ENCODE assay signal across 1 cellular context in genomic region chr11:60852060-60852638, GRCh38.
TF ChIP-seq lines count a peak whose summit lies in the region.

No MANE protein-coding gene starts in this region.

TF ChIP-seq in H1, 55 proteins besides CTCF, POLR2A, EP300 and RAD21:
- TF ChIP-seq NRF1 (IDR thresholded peaks at IDR 0.05; ENCODE audit: low read depth, low read length) (no peak), KDM5A (IDR thresholded peaks at IDR 0.05; ENCODE audit: low read length) (no peak), ZNF274 (IDR thresholded peaks at IDR 0.05; ENCODE audit: borderline replicate concordance, extremely low read depth, low read length) (no peak), BRCA1 (IDR thresholded peaks at IDR 0.05; ENCODE audit: low read depth, low read length) (no peak), CEBPB (IDR thresholded peaks at IDR 0.05; ENCODE audit: low read depth, low read length) (no peak), ATF2 (IDR thresholded peaks at IDR 0.05; ENCODE audit: low read length) (no peak), RXRA (IDR thresholded peaks at IDR 0.05; ENCODE audit: insufficient read depth, low read depth, low read length) (no peak), E2F6 (IDR thresholded peaks at IDR 0.05) (no peak), TEAD4 (IDR thresholded peaks at IDR 0.05; ENCODE audit: low read depth, low read length) (no peak), TBP (IDR thresholded peaks at IDR 0.05; ENCODE audit: low read depth, low read length) (no peak), BACH1 (IDR thresholded peaks at IDR 0.05; ENCODE audit: low read length) (no peak)
